ENCODE assay signal across 8 cellular contexts in genomic region chr9:128503870-128504269, GRCh38. TPM values are rescaled to one million over a fixed set of nuclear protein-coding genes. Genes with fewer than 3 reads are reported as not detected.
DNase-seq lines count a peak whose midpoint lies in the region; ATAC-seq, FAIRE-seq and TF ChIP-seq lines count a peak whose summit lies in the region.

No MANE protein-coding gene starts in this region.

- peak overlapping the region; percentile 68 to 95 (median 73) for H3K4me3 ChIP-seq in pancreas

- no peak for TF ChIP-seq CTCF in pancreas (IDR thresholded peaks at IDR 0.05)

- H3K36me3 ChIP-seq in pancreas: peaks cover 0 to 9% (median 1%) of the 10 kb centered on the region in 3 donors

- peaks cover 4 to 22% (median 10%) of the 10 kb centered on the region in 3 donors for H3K4me1 ChIP-seq in pancreas

- peak overlapping the region in 2 of 4 donors; percentile 80 to 84 for H3K27ac ChIP-seq in pancreas

- H3K9me3 ChIP-seq in pancreas: no peaks in the 10 kb centered on the region

- WGBS in pancreas, 2 donors: 9 to 10% methylated on average over 11 of the region's 11 CpGs

- ATAC-seq in pancreas (peak; percentile 36 to 58 (median 48)), HG03045 (IDR thresholded peaks at IDR 0.05; ENCODE audit: unreplicated experiment) (no peak)

- intact Hi-C loops in pancreas (cut with DNase I): no loop called here

- H3K27me3 ChIP-seq in pancreas: no peaks in the 10 kb centered on the region

- TF ChIP-seq POLR2A in erythroblast (IDR thresholded peaks at IDR 0.05; ENCODE audit: low read length): no peak

- DNase-seq in NCI-H748 (lab: John Stamatoyannopoulos, UW; ENCODE audit: unreplicated experiment) (peak; percentile 32), NCI-H748 treated with DMSO at 0.1 percent for 48 hours (lab: John Stamatoyannopoulos, UW) (no peak), SHP77 treated with DMSO at 0.1 percent for 48 hours (lab: John Stamatoyannopoulos, UW) (peak; percentile 36), erythroblast (lab: John Stamatoyannopoulos, UW) (peak; percentile 37 to 56), pancreas (peak in 3 of 6 donors; percentile 12 to 35 (median 26)), occipital lobe (lab: John Stamatoyannopoulos, UW) (no peak), activated gamma-delta T cell treated with Interleukin-2 at 50 U/mL for 16 hours (no peak)

- no peak for FAIRE-seq in pancreas (lab: Jason Lieb, UNC)

RNA-seq across cellular contexts. Expression of gene GLE1, which starts 0.6 kb away (rescaled TPM):
- total RNA-seq in pancreas (10 to 100 TPM in 1 of 6 donors, 1 to 10 TPM in 5; 4.8 to 11.1 (median 8.0) TPM), occipital lobe (18.9 TPM)
- 10 to 100 TPM in 1 of 2 donors, 1 to 10 TPM in 1; 5.1 to 11.2 TPM for polyA plus RNA-seq in pancreas

RNA-seq across cellular contexts. Expression of gene ODF2, which starts 48.1 kb away (rescaled TPM):
- total RNA-seq in pancreas (10 to 100 TPM in 2 of 6 donors, 1 to 10 TPM in 4; 8.0 to 14.5 (median 9.3) TPM), occipital lobe (14.8 TPM)
- polyA plus RNA-seq in pancreas: 10 to 100 TPM; 10.9 to 15.0 TPM

RNA-seq across cellular contexts. Expression of gene SPTAN1, which starts 48.5 kb away (rescaled TPM):
- 100 to 1,000 TPM in 2 of 6 donors, 10 to 100 TPM in 4; 58.6 to 155 (median 77.1) TPM for total RNA-seq in pancreas
- 100 to 1,000 TPM; 123 to 143 TPM for polyA plus RNA-seq in pancreas
- 914 TPM for total RNA-seq in occipital lobe

Comparison
In these comparisons a context has a peak if more than half of its experiments do, and no peak if none do; other contexts are left out.
1. DNase-seq: peak in NCI-H748 (single experiment), SHP77 treated with DMSO at 0.1 percent for 48 hours (single experiment) and erythroblast (2 of 2); none in NCI-H748 treated with DMSO at 0.1 percent for 48 hours (single experiment), occipital lobe (single experiment) and activated gamma-delta T cell treated with Interleukin-2 at 50 U/mL for 16 hours (single experiment).